In genomic region chr15:39592500-39592899, GRCh38 we compare ENCODE assay signal across 20 cellular contexts. TPM values are rescaled to one million over a fixed set of nuclear protein-coding genes. Genes with fewer than 3 reads are reported as not detected.
DNase-seq lines count a peak whose midpoint lies in the region; ATAC-seq and TF ChIP-seq lines count a peak whose summit lies in the region.
"Had no signal": no experiment of that assay in that cellular context is flagged by ENCODE, and none has a peak within 500 bp of the region (broad histone marks: within the 10 kb centered on the region; RNA-seq: fewer than 3 reads in every experiment).

No MANE protein-coding gene starts in this region.

- no peak overlapping the region for H3K9ac ChIP-seq in mesenchymal stem cell (ENCODE audit: low read length)
- H3K9ac ChIP-seq: parathyroid adenoma had no signal

- H2BK15ac ChIP-seq in mesenchymal stem cell (ENCODE audit: low read depth, poor library complexity, severe bottlenecking) = no peak overlapping the region

- peaks cover 48 to 94% of the 10 kb centered on the region in 2 experiments for H3K36me3 ChIP-seq in mesenchymal stem cell (ENCODE audit: control insufficient read depth in 1 of 2, insufficient read depth in 2 of 2, low read depth in 1 of 2, low read length in 2 of 2)

- H3K79me1 ChIP-seq in mesenchymal stem cell (replicated peaks; ENCODE audit: low read length, poor library complexity, severe bottlenecking) = peaks cover 2% of the 10 kb centered on the region

- H2BK5ac ChIP-seq in mesenchymal stem cell (ENCODE audit: low read depth, low read length, poor library complexity, severe bottlenecking) = no peak overlapping the region

- no peaks in the 10 kb centered on the region for H3K36me3 Mint-ChIP-seq in activated T-cell treated with anti-CD3 and anti-CD28 coated beads, Interleukin-2, amount 50 U/mL, for 72 hours (ENCODE audit: insufficient read depth in 2 of 2)
- H3K36me3 Mint-ChIP-seq: naive B cell had no signal

- H2BK12ac ChIP-seq in mesenchymal stem cell (ENCODE audit: low read length in 2 of 2) = peak overlapping the region in 1 of 2 experiments; percentile 49

- H3K9me3 Mint-ChIP-seq in activated T-cell treated with anti-CD3 and anti-CD28 coated beads, Interleukin-2, amount 50 U/mL, for 72 hours = no peaks in the 10 kb centered on the region
- H3K9me3 Mint-ChIP-seq: naive B cell; stimulated activated effector memory CD8-positive, alpha-beta T cell treated with anti-CD3 and anti-CD28 coated beads, Interleukin-12 subunit alpha, Interleukin-12 subunit beta, amount 100 ng/mL, for 72 hours had no signal

- H3K4me3 ChIP-seq in AG04450 (ENCODE audit: low read depth, low read length) (peak overlapping the region; percentile 2; the same call in 1 of the 2 replicates), mesenchymal stem cell (ENCODE audit: insufficient read depth in 1 of 2, low read depth in 1 of 2, low read length in 2 of 2) (no peak overlapping the region), dorsolateral prefrontal cortex (no peak overlapping the region)
- H3K4me3 ChIP-seq: gastroesophageal sphincter had no signal

- TF ChIP-seq CTCF in AG04450 (IDR thresholded peaks at IDR 0.05; ENCODE audit: low read depth, low read length) (no peak), dorsolateral prefrontal cortex (IDR thresholded peaks at IDR 0.05 in 54 of 56, conservative IDR thresholded peaks at IDR 0.05 in 2 of 56; ENCODE audit: low read depth in 1 of 56, partially characterized antibody in 56 of 56) (no peak)

- no peak overlapping the region for H3K27ac Mint-ChIP-seq in activated T-cell treated with anti-CD3 and anti-CD28 coated beads, Interleukin-2, amount 50 U/mL, for 72 hours
- H3K27ac Mint-ChIP-seq: naive B cell; stimulated activated effector memory CD8-positive, alpha-beta T cell treated with anti-CD3 and anti-CD28 coated beads, Interleukin-12 subunit alpha, Interleukin-12 subunit beta, amount 100 ng/mL, for 72 hours; T-helper 17 cell had no signal

- peak overlapping the region; percentile 34 for H3K27ac ChIP-seq in AG04450 (ENCODE audit: low read depth, low read length)
- peak overlapping the region; percentile 81 for H3K27ac ChIP-seq in mesenchymal stem cell (ENCODE audit: low read length, poor library complexity, severe bottlenecking)
- H3K27ac ChIP-seq in dorsolateral prefrontal cortex = no peak overlapping the region
- H3K27ac ChIP-seq: parathyroid adenoma had no signal

- H3K4ac ChIP-seq in mesenchymal stem cell (ENCODE audit: low read depth in 1 of 2, low read length in 2 of 2) = no peak overlapping the region

- H3K4me1 Mint-ChIP-seq in activated T-cell treated with anti-CD3 and anti-CD28 coated beads, Interleukin-2, amount 50 U/mL, for 72 hours (ENCODE audit: low read depth) = peaks cover 8% of the 10 kb centered on the region
- H3K4me1 Mint-ChIP-seq: naive B cell had no signal

- peak overlapping the region in 1 of 2 experiments; percentile 43 for H3K23ac ChIP-seq in mesenchymal stem cell (ENCODE audit: low read length in 2 of 2)

- 82% methylated on average over 6 of the region's 6 CpGs for WGBS in mesenchymal stem cell

- peaks cover 30% of the 10 kb centered on the region for H3K4me1 ChIP-seq in mesenchymal stem cell (ENCODE audit: control insufficient read depth, insufficient read depth, low read depth, low read length)
- H3K4me1 ChIP-seq: parathyroid adenoma had no signal

- CTCF ChIA-PET in AG04450 (lab: Charles Lee) = no interaction called here

- no peak overlapping the region for H3K4me3 Mint-ChIP-seq in activated T-cell treated with anti-CD3 and anti-CD28 coated beads, Interleukin-2, amount 50 U/mL, for 72 hours
- H3K4me3 Mint-ChIP-seq: naive B cell; stimulated activated effector memory CD8-positive, alpha-beta T cell treated with anti-CD3 and anti-CD28 coated beads, Interleukin-12 subunit alpha, Interleukin-12 subunit beta, amount 100 ng/mL, for 72 hours; T-helper 17 cell had no signal

- ATAC-seq in activated T-cell treated with anti-CD3 and anti-CD28 coated beads, Interleukin-2, amount 50 U/mL, for 72 hours (replicated peaks in 1 of 2) = no peak
- no peak for ATAC-seq in HG03378 (IDR thresholded peaks at IDR 0.05; ENCODE audit: unreplicated experiment)
- ATAC-seq: gastroesophageal sphincter; stimulated activated effector memory CD8-positive, alpha-beta T cell treated with anti-CD3 and anti-CD28 coated beads, Interleukin-12 subunit alpha, Interleukin-12 subunit beta, amount 100 ng/mL, for 72 hours; T-helper 17 cell had no signal

- no peak overlapping the region for H4K91ac ChIP-seq in mesenchymal stem cell (ENCODE audit: low read length)

- H3K14ac ChIP-seq in mesenchymal stem cell (ENCODE audit: low read length in 2 of 2) = no peak overlapping the region

- peaks cover 7% of the 10 kb centered on the region for H3K27me3 Mint-ChIP-seq in activated T-cell treated with anti-CD3 and anti-CD28 coated beads, Interleukin-2, amount 50 U/mL, for 72 hours (ENCODE audit: low read depth)
- H3K27me3 Mint-ChIP-seq: naive B cell, T-helper 17 cell had no signal

- H3K27me3 ChIP-seq in AG04450 (ENCODE audit: control insufficient read depth, insufficient read depth, low read length) (no peaks in the 10 kb centered on the region), mesenchymal stem cell (ENCODE audit: control insufficient read depth in 1 of 2, insufficient read depth in 1 of 2, low read length in 2 of 2) (no peaks in the 10 kb centered on the region), dorsolateral prefrontal cortex (peaks cover 0 to 3% (median 0%) of the 10 kb centered on the region in 45 donors)
- H3K27me3 ChIP-seq: gastroesophageal sphincter had no signal

- no peak overlapping the region for H3K18ac ChIP-seq in mesenchymal stem cell (ENCODE audit: low read depth in 1 of 2, low read length in 2 of 2)

- no peak overlapping the region for H4K8ac ChIP-seq in mesenchymal stem cell (ENCODE audit: low read length)

- no peak for DNase-seq in AG04450 (ENCODE audit: low read depth, low spot score)
- DNase-seq in MV-4-11 (lab: John Stamatoyannopoulos, UW) = peak; percentile 33
- DNase-seq in dermis microvascular lymphatic vessel endothelial cell (ENCODE audit: low read depth in 2 of 2) = peak; percentile 55 to 57
- DNase-seq in mesenchymal stem cell = peak; percentile 55
- DNase-seq in dorsolateral prefrontal cortex = no peak
- no peak for DNase-seq in activated T-cell treated with anti-CD3 and anti-CD28 coated beads, Interleukin-2, amount 50 U/mL, for 72 hours
- no peak for DNase-seq in COR-L47 (lab: John Stamatoyannopoulos, UW)
- DNase-seq: activated CD4-positive, alpha-beta T cell treated with anti-CD3 and anti-CD28 coated beads for 48 hours; activated naive CD4-positive, alpha-beta T cell treated with anti-CD3 and anti-CD28 coated beads, Interleukin-2, amount 50 U/mL, for 16 hours; effector memory CD4-positive, alpha-beta T cell; GOT3; naive B cell; NCI-H1436 treated with DMSO at 0.1 percent for 48 hours; SHP77; small intestine; T-helper 17 cell had no signal

- H3K4me2 ChIP-seq in mesenchymal stem cell (ENCODE audit: low read length, poor library complexity, severe bottlenecking) = no peak overlapping the region

- no peak overlapping the region for H2BK120ac ChIP-seq in mesenchymal stem cell (ENCODE audit: low read depth, low read length)

- H2AFZ ChIP-seq in mesenchymal stem cell (ENCODE audit: low read depth, low read length) = no peak overlapping the region
- H2AFZ ChIP-seq: parathyroid adenoma had no signal

- intact Hi-C loops in dorsolateral prefrontal cortex (cut with DNase I) = no loop called here

- no peak overlapping the region for H2AK5ac ChIP-seq in mesenchymal stem cell (ENCODE audit: low read length, severe bottlenecking)

- POLR2A ChIA-PET in AG04450 (lab: Yijun Ruan, JAX) = interaction anchor here (3.2 kb wide), 1 partner anchor 12 kb away, joined by 27 read pairs; the partner anchor contains the start of gene THBS1

- no peaks in the 10 kb centered on the region for H3K9me3 ChIP-seq in AG04450 (ENCODE audit: control insufficient read depth, insufficient read depth, low read length)
- H3K9me3 ChIP-seq in mesenchymal stem cell (ENCODE audit: control insufficient read depth, low read length) = no peaks in the 10 kb centered on the region
- H3K9me3 ChIP-seq: gastroesophageal sphincter had no signal

RNA-seq across cellular contexts. Expression of gene THBS1, which starts 11.6 kb away (rescaled TPM):
- 686 and 1,024 TPM in 2 replicates for polyA plus RNA-seq in AG04450 (2011; rRNA removed)
- 4,780 and 6,626 TPM in 2 replicates for polyA minus RNA-seq in AG04450 (2011; rRNA and poly(A)+ RNA removed)
- 4,129 and 8,012 TPM in 2 replicates for total RNA-seq in dermis microvascular lymphatic vessel endothelial cell
- polyA plus RNA-seq in mesenchymal stem cell (2013, experiment 1 of 2) = 229 TPM
- polyA plus RNA-seq in mesenchymal stem cell (2013, experiment 2 of 2) = 221 TPM
- total RNA-seq in dorsolateral prefrontal cortex = 10 to 100 TPM in 54 of 120 experiments, 1 to 10 TPM in 66; 2.4 to 69.0 (median 9.2) TPM
- 1 to 10 TPM in 1 of 2 donors, under 1 TPM in 1; 0.99 to 1.3 TPM for total RNA-seq in activated T-cell treated with anti-CD3 and anti-CD28 coated beads, Interleukin-2, amount 50 U/mL, for 72 hours

Comparison
In these comparisons a context has a peak if more than half of its experiments do, and no peak if none do; other contexts are left out.
1. DNase-seq: peak in MV-4-11 (single experiment), dermis microvascular lymphatic vessel endothelial cell (2 of 2) and mesenchymal stem cell (single experiment); none in AG04450 (single experiment), dorsolateral prefrontal cortex (0 of 10), activated T-cell treated with anti-CD3 and anti-CD28 coated beads, Interleukin-2, amount 50 U/mL, for 72 hours (0 of 2) and COR-L47 (single experiment).
2. H3K27ac ChIP-seq: peak in AG04450 (single experiment) and mesenchymal stem cell (single experiment); none in dorsolateral prefrontal cortex (0 of 59).
3. RNA of gene THBS1, which starts 11.6 kb away (total RNA-seq): 4,129 to 8,012 TPM in dermis microvascular lymphatic vessel endothelial cell; 2.4 to 69.0 TPM in dorsolateral prefrontal cortex and 0.99 to 1.3 TPM in activated T-cell treated with anti-CD3 and anti-CD28 coated beads, Interleukin-2, amount 50 U/mL, for 72 hours; every median in the first group is over 10 times any median in the second.